Comparison of ENCODE assay signal across 8 cellular contexts in the genomic region with DNA sequence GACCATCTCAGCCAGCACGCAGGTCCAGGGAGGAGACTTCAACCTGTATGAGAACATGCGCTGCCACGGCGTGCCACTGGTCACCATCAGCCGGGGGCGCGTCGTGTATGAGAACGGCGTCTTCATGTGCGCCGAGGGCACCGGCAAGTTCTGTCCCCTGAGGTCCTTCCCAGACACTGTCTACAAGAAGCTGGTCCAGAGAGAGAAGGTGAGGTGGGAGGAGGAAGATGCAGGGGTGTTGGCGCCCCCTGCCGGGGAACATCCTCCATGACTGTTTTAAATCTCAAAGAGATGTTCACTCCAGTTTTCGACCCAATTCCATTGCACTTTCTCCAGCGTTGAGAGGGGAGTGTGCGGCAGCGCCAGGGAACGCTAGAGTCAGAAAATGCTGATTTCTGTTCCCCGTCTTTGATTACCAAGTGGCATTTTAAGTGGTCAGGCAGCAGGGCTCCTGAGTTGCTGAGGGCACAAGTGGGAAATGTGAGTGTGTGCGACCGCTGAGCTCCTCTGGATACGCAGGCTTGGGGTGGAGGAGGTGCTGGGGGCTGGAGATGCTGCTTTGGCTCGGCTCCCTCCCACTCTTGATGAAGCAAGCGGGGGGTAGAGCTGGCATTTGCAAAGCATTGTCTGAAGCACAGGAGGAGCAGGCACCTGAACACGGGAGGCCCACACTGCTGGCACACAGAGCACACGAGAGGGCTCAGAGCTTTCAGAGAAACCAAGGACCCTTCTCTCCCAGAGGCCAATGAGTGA. TPM values are rescaled to one million over a fixed set of nuclear protein-coding genes. Genes with fewer than 3 reads are reported as not detected.
DNase-seq lines count a peak whose midpoint lies in the region; TF ChIP-seq lines count a peak whose summit lies in the region.

No MANE protein-coding gene starts in this region.

- H3K4me1 ChIP-seq in HAP-1 (no peaks in the 10 kb centered on the region), OCI-LY7 (ENCODE audit: insufficient read depth, low read length, poor library complexity, severe bottlenecking) (no peaks in the 10 kb centered on the region), neuronal stem cell (ENCODE audit: control insufficient read depth in 2 of 2, insufficient read depth in 1 of 2, low read depth in 1 of 2, low read length in 2 of 2) (peaks cover 0 to 4% of the 10 kb centered on the region in 2 donors)

- peak overlapping the region; percentile 36 for H2BK12ac ChIP-seq in neuronal stem cell (ENCODE audit: low read length)

- H3K9ac ChIP-seq in neuronal stem cell (ENCODE audit: low read depth, low read length, poor library complexity) = no peak overlapping the region

- no TSS peak for BruUV-seq in OCI-LY7 (replicated peaks; lab: Mats Ljungman, UMichigan)

- peaks cover 4% of the 10 kb centered on the region for H3K4me1 Mint-ChIP-seq in activated T-helper 1 cell treated with anti-CD3 and anti-CD28 coated beads, Interleukin-12 subunit alpha, Interleukin-12 subunit beta, Interleukin-2, Interleukin-4 antibody, amounts not matched to agents 30 ng/mL and 10 ng/mL and 1 ng/mL, durations not matched to agents 14 hours and 24 hours and 36 hours (ENCODE audit: low read depth)

- no peaks in the 10 kb centered on the region for H3K79me2 ChIP-seq in OCI-LY7 (ENCODE audit: insufficient read depth, low read depth, low read length)

- no peak overlapping the region for H4K91ac ChIP-seq in neuronal stem cell (ENCODE audit: low read depth, low read length, poor library complexity)

- H3K27ac ChIP-seq in OCI-LY7 (ENCODE audit: low read depth, low read length, poor library complexity, severe bottlenecking) (no peak overlapping the region), neuronal stem cell (replicated peaks; ENCODE audit: low read length) (no peak overlapping the region), temporal lobe (ENCODE audit: low read depth, low read length) (peak overlapping the region; percentile 12)

- no peak overlapping the region for H4K8ac ChIP-seq in neuronal stem cell (ENCODE audit: low read depth, low read length)

- H4K20me1 ChIP-seq in OCI-LY7 (ENCODE audit: insufficient read depth, low read length) = no peaks in the 10 kb centered on the region

- intact Hi-C loops in OCI-LY7 (cut with micrococcal nuclease; ENCODE audit: unreplicated experiment) = loop anchor here (1.0 kb wide), 1 partner anchor 96 kb away; no protein-coding TSS in a partner anchor
- intact Hi-C loops in activated T-helper 1 cell treated with anti-CD3 and anti-CD28 coated beads, Interleukin-12 subunit alpha, Interleukin-12 subunit beta, Interleukin-2, Interleukin-4 antibody, amounts not matched to agents 30 ng/mL and 10 ng/mL and 1 ng/mL, durations not matched to agents 14 hours and 24 hours and 36 hours (cut with micrococcal nuclease) = loop anchor here (1.0 kb wide), 1 partner anchor 96 kb away; no protein-coding TSS in a partner anchor

- no CpG with 5 or more reads among the region's 28 CpGs for WGBS in neuronal stem cell (ENCODE audit: extremely low coverage in 2 of 2, insufficient read length in 2 of 2, insufficient replicate concordance in 1 of 2), 2 donors

- H2BK120ac ChIP-seq in neuronal stem cell (ENCODE audit: low read depth, low read length) = no peak overlapping the region

- in situ Hi-C loops in HAP-1 (cut with MboI; ENCODE audit: low sequenced_read_pairs) = loop anchor here (5.0 kb wide), 1 partner anchor 100 kb away; no protein-coding TSS in a partner anchor

- H2AK5ac ChIP-seq in neuronal stem cell (ENCODE audit: low read depth, low read length) = no peak overlapping the region

- H2AFZ ChIP-seq in OCI-LY7 (ENCODE audit: low read length) (no peak overlapping the region), neuronal stem cell (ENCODE audit: low read length) (no peak overlapping the region)

- H3K36me3 ChIP-seq in HAP-1 (replicated peaks) = peaks cover 70% of the 10 kb centered on the region
- no peaks in the 10 kb centered on the region for H3K36me3 ChIP-seq in OCI-LY7 (ENCODE audit: insufficient read depth, low read length)
- H3K36me3 ChIP-seq in neuronal stem cell (replicated peaks in 1 of 2; ENCODE audit: control insufficient read depth in 2 of 2, insufficient read depth in 2 of 2, low read length in 2 of 2) = peaks cover 56 to 98% of the 10 kb centered on the region in 2 donors

- H3K9me3 Mint-ChIP-seq in activated T-helper 1 cell treated with anti-CD3 and anti-CD28 coated beads, Interleukin-12 subunit alpha, Interleukin-12 subunit beta, Interleukin-2, Interleukin-4 antibody, amounts not matched to agents 30 ng/mL and 10 ng/mL and 1 ng/mL, durations not matched to agents 14 hours and 24 hours and 36 hours = no peaks in the 10 kb centered on the region

- H3K79me1 ChIP-seq in neuronal stem cell (ENCODE audit: low read depth, low read length) = no peaks in the 10 kb centered on the region

- peak overlapping the region; percentile 76 for H3K18ac ChIP-seq in neuronal stem cell (ENCODE audit: low read length)

- peak overlapping the region; percentile 62 for H3K23ac ChIP-seq in neuronal stem cell (ENCODE audit: low read depth, low read length, poor library complexity)

- H2BK15ac ChIP-seq in neuronal stem cell (ENCODE audit: low read length) = no peak overlapping the region

- H3K4me3 Mint-ChIP-seq in activated T-helper 1 cell treated with anti-CD3 and anti-CD28 coated beads, Interleukin-12 subunit alpha, Interleukin-12 subunit beta, Interleukin-2, Interleukin-4 antibody, amounts not matched to agents 30 ng/mL and 10 ng/mL and 1 ng/mL, durations not matched to agents 14 hours and 24 hours and 36 hours = no peak overlapping the region

- no peaks in the 10 kb centered on the region for H3K9me2 ChIP-seq in OCI-LY7 (ENCODE audit: insufficient read depth, low read length)

- H3K36me3 Mint-ChIP-seq in activated T-helper 1 cell treated with anti-CD3 and anti-CD28 coated beads, Interleukin-12 subunit alpha, Interleukin-12 subunit beta, Interleukin-2, Interleukin-4 antibody, amounts not matched to agents 30 ng/mL and 10 ng/mL and 1 ng/mL, durations not matched to agents 14 hours and 24 hours and 36 hours (ENCODE audit: low read depth) = no peaks in the 10 kb centered on the region

- peak in 10 of 14 donors; percentile 9 to 63 (median 34) for DNase-seq in C1 segment of cervical spinal cord (lab: John Stamatoyannopoulos, UW)
- DNase-seq in HAP-1 (ENCODE audit: low spot score in 2 of 2) = peak; percentile 77 to 81
- DNase-seq in OCI-LY7 (ENCODE audit: low spot score) = peak; percentile 60
- DNase-seq in activated T-helper 1 cell treated with anti-CD3 and anti-CD28 coated beads, Interleukin-12 subunit alpha, Interleukin-12 subunit beta, Interleukin-2, Interleukin-4 antibody, amounts not matched to agents 30 ng/mL and 10 ng/mL and 1 ng/mL, durations not matched to agents 14 hours and 24 hours and 36 hours (ENCODE audit: low spot score) = peak; percentile 43
- peak; percentile 58 for DNase-seq in fibroblast of villous mesenchyme (ENCODE audit: low read depth)
- DNase-seq in neuronal stem cell (ENCODE audit: low spot score) = peak; percentile 65
- no peak for DNase-seq in cortex of kidney (lab: John Stamatoyannopoulos, UW)

- no peak overlapping the region for H3K4ac ChIP-seq in neuronal stem cell (ENCODE audit: low read length)

- CTCF ChIA-PET in OCI-LY7 (lab: Charles Lee; ENCODE audit: unreplicated experiment) = interaction anchor here (0.6 to 1.3 kb wide), 2 partner anchors 74 to 75 kb away, joined by 3 to 5 read pairs; no protein-coding TSS in a partner anchor

- H3K14ac ChIP-seq in neuronal stem cell (ENCODE audit: low read length) = no peak overlapping the region

- H2BK5ac ChIP-seq in neuronal stem cell (ENCODE audit: low read length) = no peak overlapping the region

- H3K27ac Mint-ChIP-seq in activated T-helper 1 cell treated with anti-CD3 and anti-CD28 coated beads, Interleukin-12 subunit alpha, Interleukin-12 subunit beta, Interleukin-2, Interleukin-4 antibody, amounts not matched to agents 30 ng/mL and 10 ng/mL and 1 ng/mL, durations not matched to agents 14 hours and 24 hours and 36 hours = no peak overlapping the region

- peak; percentile 87 for TF ChIP-seq CTCF in OCI-LY7 (conservative IDR thresholded peaks at IDR 0.05; ENCODE audit: low read length)
- peak; percentile 82 for TF ChIP-seq CTCF in fibroblast of villous mesenchyme (IDR thresholded peaks at IDR 0.05; ENCODE audit: insufficient read depth, low read depth, low read length)

- H3K4me3 ChIP-seq in HAP-1 (no peak overlapping the region), OCI-LY7 (ENCODE audit: low read depth, low read length, poor library complexity, severe bottlenecking) (no peak overlapping the region), fibroblast of villous mesenchyme (ENCODE audit: low read depth, low read length) (no peak overlapping the region), neuronal stem cell (ENCODE audit: low read length in 2 of 2) (no peak overlapping the region)

- H3K27me3 Mint-ChIP-seq in activated T-helper 1 cell treated with anti-CD3 and anti-CD28 coated beads, Interleukin-12 subunit alpha, Interleukin-12 subunit beta, Interleukin-2, Interleukin-4 antibody, amounts not matched to agents 30 ng/mL and 10 ng/mL and 1 ng/mL, durations not matched to agents 14 hours and 24 hours and 36 hours (ENCODE audit: insufficient read depth) = peaks cover 6% of the 10 kb centered on the region

- POLR2A ChIA-PET in OCI-LY7 (lab: Charles Lee) = interaction anchor here (0.6 kb wide), 1 partner anchor 637 kb away, joined by 3 read pairs; no protein-coding TSS in a partner anchor

- H3K9me3 ChIP-seq in HAP-1 (no peaks in the 10 kb centered on the region), OCI-LY7 (ENCODE audit: low read length) (no peaks in the 10 kb centered on the region), neuronal stem cell (replicated peaks in 1 of 2; ENCODE audit: control insufficient read depth in 2 of 2, insufficient read depth in 1 of 2, low read depth in 1 of 2, low read length in 2 of 2) (no peaks in the 10 kb centered on the region)

- H3K27me3 ChIP-seq in HAP-1 (ENCODE audit: low read depth) (no peaks in the 10 kb centered on the region), neuronal stem cell (ENCODE audit: control insufficient read depth in 3 of 3, insufficient read depth in 3 of 3, low read depth in 1 of 3, low read length in 3 of 3) (no peaks in the 10 kb centered on the region)

- H3K4me2 ChIP-seq in OCI-LY7 (ENCODE audit: low read length) (no peak overlapping the region), neuronal stem cell (ENCODE audit: insufficient read depth, low read length, poor library complexity, severe bottlenecking) (no peak overlapping the region)

RNA-seq across cellular contexts. Expression of a gene that starts 27.7 kb away (rescaled TPM):
- not detected in 2 replicates for total RNA-seq in OCI-LY7 (2014; rRNA removed; shearing (Covaris generic))
- not detected in 2 replicates for total RNA-seq in OCI-LY7 (2022)
- 3.1 and 3.7 TPM in 2 replicates for total RNA-seq in activated T-helper 1 cell treated with anti-CD3 and anti-CD28 coated beads, Interleukin-12 subunit alpha, Interleukin-12 subunit beta, Interleukin-2, Interleukin-4 antibody, amounts not matched to agents 30 ng/mL and 10 ng/mL and 1 ng/mL, durations not matched to agents 14 hours and 24 hours and 36 hours
- 3.5 TPM in 2 replicates for total RNA-seq in fibroblast of villous mesenchyme
- 13.3 TPM for polyA plus RNA-seq in neuronal stem cell (2013, experiment 1 of 2)
- 13.3 TPM for polyA plus RNA-seq in neuronal stem cell (2013, experiment 2 of 2)
- 23.8 TPM for total RNA-seq in temporal lobe
